In genomic region chr16:70746708-70747424, GRCh38 we compare ENCODE assay signal across 8 cellular contexts. TPM values are rescaled to one million over a fixed set of nuclear protein-coding genes. Genes with fewer than 3 reads are reported as not detected.
DNase-seq lines count a peak whose midpoint lies in the region; ATAC-seq and TF ChIP-seq lines count a peak whose summit lies in the region.

No MANE protein-coding gene starts in this region.

- no peak for TF ChIP-seq CTCF in progenitor cell of endocrine pancreas (IDR thresholded peaks at IDR 0.05; ENCODE audit: unreplicated experiment)

- H3K4me3 Mint-ChIP-seq in T-helper 1 cell treated with Interleukin-12 subunit alpha and Interleukin-12 subunit beta and Interleukin-4 antibody, amounts not matched to agents 30 μg/mL and 1 μg/mL, for 36 hours, result peak overlapping the region; percentile 25
- H3K4me3 Mint-ChIP-seq in progenitor cell of endocrine pancreas (ENCODE audit: low read depth), result no peak overlapping the region

- peak; percentile 44 for ATAC-seq in HG03432 (IDR thresholded peaks at IDR 0.05; ENCODE audit: unreplicated experiment)

- peak; percentile 86 for DNase-seq in AG20443 (ENCODE audit: low spot score)
- peak; percentile 89 for DNase-seq in fibroblast of gingiva (ENCODE audit: low read depth)
- no peak for DNase-seq in progenitor cell of endocrine pancreas (ENCODE audit: low spot score, unreplicated experiment)
- no peak for DNase-seq in NCI-H2107 (lab: John Stamatoyannopoulos, UW)
- DNase-seq in stimulated activated naive CD4-positive, alpha-beta T cell treated with Interleukin-2 at 50 U/mL for 16 hours (lab: John Stamatoyannopoulos, UW), result no peak
- no peak for DNase-seq in activated gamma-delta T cell treated with Interleukin-2 at 50 U/mL for 16 hours

- H3K4me1 Mint-ChIP-seq in T-helper 1 cell treated with Interleukin-12 subunit alpha and Interleukin-12 subunit beta and Interleukin-4 antibody, amounts not matched to agents 30 μg/mL and 1 μg/mL, for 36 hours (ENCODE audit: low read depth), result peaks cover 31% of the 10 kb centered on the region
- H3K4me1 Mint-ChIP-seq in progenitor cell of endocrine pancreas (ENCODE audit: low read depth), result peaks cover 25% of the 10 kb centered on the region

- peak overlapping the region; percentile 81 for H3K27ac Mint-ChIP-seq in T-helper 1 cell treated with Interleukin-12 subunit alpha and Interleukin-12 subunit beta and Interleukin-4 antibody, amounts not matched to agents 30 μg/mL and 1 μg/mL, for 36 hours
- peak overlapping the region; percentile 69 for H3K27ac Mint-ChIP-seq in progenitor cell of endocrine pancreas

- peaks cover 13% of the 10 kb centered on the region for H3K36me3 Mint-ChIP-seq in T-helper 1 cell treated with Interleukin-12 subunit alpha and Interleukin-12 subunit beta and Interleukin-4 antibody, amounts not matched to agents 30 μg/mL and 1 μg/mL, for 36 hours (ENCODE audit: low read depth)
- peaks cover 16% of the 10 kb centered on the region for H3K36me3 Mint-ChIP-seq in progenitor cell of endocrine pancreas (ENCODE audit: insufficient read depth)

- no peaks in the 10 kb centered on the region for H3K27me3 Mint-ChIP-seq in T-helper 1 cell treated with Interleukin-12 subunit alpha and Interleukin-12 subunit beta and Interleukin-4 antibody, amounts not matched to agents 30 μg/mL and 1 μg/mL, for 36 hours (ENCODE audit: low read depth)
- H3K27me3 Mint-ChIP-seq in progenitor cell of endocrine pancreas, result no peaks in the 10 kb centered on the region

- H3K9me3 Mint-ChIP-seq in T-helper 1 cell treated with Interleukin-12 subunit alpha and Interleukin-12 subunit beta and Interleukin-4 antibody, amounts not matched to agents 30 μg/mL and 1 μg/mL, for 36 hours, result no peaks in the 10 kb centered on the region
- H3K9me3 Mint-ChIP-seq in progenitor cell of endocrine pancreas (ENCODE audit: low read depth), result peaks cover 5% of the 10 kb centered on the region

RNA-seq across cellular contexts. Expression of gene VAC14, which starts 54.1 kb away (rescaled TPM):
- 38.4 and 39.0 TPM in 2 replicates for total RNA-seq in progenitor cell of endocrine pancreas

Comparison
In these comparisons a context has a peak if more than half of its experiments do, and no peak if none do; other contexts are left out.
1. DNase-seq: peak in AG20443 (single experiment) and fibroblast of gingiva (single experiment); none in progenitor cell of endocrine pancreas (single experiment), NCI-H2107 (single experiment), stimulated activated naive CD4-positive, alpha-beta T cell treated with Interleukin-2 at 50 U/mL for 16 hours (single experiment) and activated gamma-delta T cell treated with Interleukin-2 at 50 U/mL for 16 hours (single experiment).